ENCODE assay signal across 21 cellular contexts in the genomic region with DNA sequence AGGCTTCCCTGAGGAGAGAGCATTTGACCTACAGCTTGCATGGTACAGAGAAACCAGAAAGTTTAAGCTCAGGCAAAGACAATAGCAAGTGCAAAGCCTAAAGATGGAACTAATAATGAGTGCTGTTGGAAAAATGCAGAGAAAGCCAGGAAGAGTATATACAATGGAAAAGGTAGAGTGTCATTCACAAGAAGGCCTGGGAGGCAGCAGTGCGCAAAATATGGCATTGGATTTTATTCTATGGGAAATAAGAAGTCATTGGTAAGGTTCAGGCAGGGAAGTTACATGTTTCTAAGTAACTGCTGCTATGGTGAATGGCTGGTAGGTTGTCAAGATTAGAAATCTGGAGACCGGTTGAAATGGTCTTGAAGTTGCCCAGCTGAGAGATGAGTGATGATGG.
DNase-seq lines count a peak whose midpoint lies in the region; ATAC-seq and TF ChIP-seq lines count a peak whose summit lies in the region.
"Had no signal": no experiment of that assay in that cellular context is flagged by ENCODE, and none has a peak within 500 bp of the region (broad histone marks: within the 10 kb centered on the region; RNA-seq: fewer than 3 reads in every experiment).

No MANE protein-coding gene starts in this region.

- DNase-seq in DMS53 (lab: John Stamatoyannopoulos, UW): peak; percentile 31
- DNase-seq in DMS53 treated with DMSO at 0.1 percent for 48 hours (lab: John Stamatoyannopoulos, UW; ENCODE audit: unreplicated experiment): no peak
- DNase-seq in PC-3: no peak
- no peak for DNase-seq in epithelial cell of proximal tubule (ENCODE audit: low read depth)
- DNase-seq in retinal pigment epithelial cell (ENCODE audit: low read depth): no peak
- no peak for DNase-seq in stimulated activated CD8-positive, alpha-beta memory T cell treated with anti-CD3 and anti-CD28 coated beads, Interleukin-4, amount 100 ng/mL, for 48 hours
- DNase-seq in SHP77 treated with DMSO at 0.1 percent for 48 hours (lab: John Stamatoyannopoulos, UW): no peak
- DNase-seq: activated CD4-positive, alpha-beta memory T cell treated with anti-CD3 and anti-CD28 coated beads for 36 hours; activated naive CD4-positive, alpha-beta T cell treated with anti-CD3 and anti-CD28 coated beads, Interleukin-2, amount 10 ng/mL, durations not matched to agents 7 days and 5 days; activated T-cell treated with anti-CD3 and anti-CD28 coated beads for 4 hours; anterior cingulate cortex; GDM1; NCI-H2029; NCI-H510A; pancreas; sigmoid colon; T-helper 1 cell; upper lobe of right lung had no signal

- ATAC-seq in PC-3 (no peak), HG03521 (IDR thresholded peaks at IDR 0.05; ENCODE audit: unreplicated experiment) (no peak)
- ATAC-seq: HCT116, pancreas, upper lobe of right lung had no signal

- intact Hi-C loops in PC-3 (cut with micrococcal nuclease): no loop called here

- H3K4me1 ChIP-seq in PC-3 (ENCODE audit: insufficient read depth, low read length): no peaks in the 10 kb centered on the region
- H3K4me1 ChIP-seq: BLaER1, pancreas, sigmoid colon, upper lobe of right lung had no signal

- H3K36me3 ChIP-seq in PC-3 (ENCODE audit: low read depth, low read length): no peaks in the 10 kb centered on the region
- H3K36me3 ChIP-seq: BLaER1, pancreas, sigmoid colon, upper lobe of right lung had no signal

- no peaks in the 10 kb centered on the region for H3K9me2 ChIP-seq in PC-3 (replicated peaks; ENCODE audit: low read length)

- H3F3A ChIP-seq in PC-3 (ENCODE audit: low read length, unreplicated experiment): no peaks in the 10 kb centered on the region

- TF ChIP-seq CTCF in PC-3 (conservative IDR thresholded peaks at IDR 0.05; ENCODE audit: low read depth, low read length) (peak; percentile 22; the same call in 1 of the 2 replicates), epithelial cell of proximal tubule (conservative IDR thresholded peaks at IDR 0.05; ENCODE audit: low read depth, low read length) (peak; percentile 24), retinal pigment epithelial cell (conservative IDR thresholded peaks at IDR 0.05; ENCODE audit: low read depth, low read length) (peak; percentile 12)

- POLR2A ChIA-PET in PC-3 (lab: Charles Lee; ENCODE audit: unreplicated experiment): no interaction called here

- no peak overlapping the region for H3K9ac ChIP-seq in PC-3 (ENCODE audit: low read length)
- H3K9ac ChIP-seq: BLaER1 had no signal

- H2AFZ ChIP-seq in PC-3 (ENCODE audit: low read length): no peak overlapping the region

- no peak overlapping the region for H3K4me3 ChIP-seq in PC-3 (ENCODE audit: low read length)
- H3K4me3 ChIP-seq in epithelial cell of proximal tubule (ENCODE audit: low read depth, low read length): no peak overlapping the region
- no peak overlapping the region for H3K4me3 ChIP-seq in retinal pigment epithelial cell (ENCODE audit: low read length)
- H3K4me3 ChIP-seq: BLaER1, pancreas, sigmoid colon, upper lobe of right lung had no signal

- no peaks in the 10 kb centered on the region for H3K79me2 ChIP-seq in PC-3 (ENCODE audit: low read length)

- H3K27ac ChIP-seq in PC-3 (ENCODE audit: low read length): no peak overlapping the region
- H3K27ac ChIP-seq: BLaER1, pancreas, sigmoid colon, upper lobe of right lung had no signal

- CTCF ChIA-PET in PC-3 (lab: Charles Lee): no interaction called here

- no peak overlapping the region for H3K4me2 ChIP-seq in PC-3 (ENCODE audit: low read length)
- H3K4me2 ChIP-seq: BLaER1 had no signal

- H3K27me3 ChIP-seq in PC-3 (ENCODE audit: low read length): no peaks in the 10 kb centered on the region
- H3K27me3 ChIP-seq: BLaER1, pancreas, sigmoid colon, upper lobe of right lung had no signal

- no peaks in the 10 kb centered on the region for H4K20me1 ChIP-seq in PC-3 (ENCODE audit: low read length)
- H4K20me1 ChIP-seq: BLaER1 had no signal

- no peaks in the 10 kb centered on the region for H3K9me3 ChIP-seq in PC-3 (ENCODE audit: low read length)
- H3K9me3 ChIP-seq: BLaER1, pancreas, sigmoid colon, upper lobe of right lung had no signal

- BruUV-seq in PC-3 (replicated peaks; lab: Mats Ljungman, UMichigan): no TSS peak
